9 cellular contexts compared by ENCODE assay signal in the genomic region with DNA sequence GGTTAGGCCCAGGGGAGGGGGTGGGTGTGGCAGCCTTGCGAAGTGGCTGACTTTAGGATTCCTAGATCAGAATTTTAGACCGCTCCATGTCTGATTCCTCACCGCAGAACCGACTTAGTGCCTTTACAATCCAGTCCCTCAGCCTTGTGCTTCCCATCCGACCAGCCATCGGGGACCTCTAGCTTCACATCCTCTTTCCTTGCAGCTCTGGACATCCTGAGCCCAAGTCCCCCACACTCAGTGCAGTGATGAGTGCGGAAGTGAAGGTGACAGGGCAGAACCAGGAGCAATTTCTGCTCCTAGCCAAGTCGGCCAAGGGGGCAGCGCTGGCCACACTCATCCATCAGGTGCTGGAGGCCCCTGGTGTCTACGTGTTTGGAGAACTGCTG. TPM values are rescaled to one million over a fixed set of nuclear protein-coding genes. Genes with fewer than 3 reads are reported as not detected.
DNase-seq lines count a peak whose midpoint lies in the region; ATAC-seq and TF ChIP-seq lines count a peak whose summit lies in the region.
"Had no signal": no experiment of that assay in that cellular context is flagged by ENCODE, and none has a peak within 500 bp of the region (broad histone marks: within the 10 kb centered on the region; RNA-seq: fewer than 3 reads in every experiment).

No MANE protein-coding gene starts in this region.

- CTCF ChIA-PET in activated B cell treated with CpG ODN at 0.5 μM for 24 hours (lab: Charles Lee): interaction anchor here (1.0 to 2.6 kb wide), 9 partner anchors 10 to 198 kb away, joined by 4 to 13 read pairs (median 4); a partner anchor contains a TSS

- H3K4me3 Mint-ChIP-seq in activated B cell treated with CpG ODN at 0.5 μM for 24 hours: peak overlapping the region; percentile 89

- ATAC-seq in GM21381 (IDR thresholded peaks at IDR 0.05; ENCODE audit: unreplicated experiment) (peak; percentile 12), activated B cell treated with CpG ODN at 0.5 μM for 24 hours (ENCODE audit: low read depth) (peak; percentile 22), HG03342 (IDR thresholded peaks at IDR 0.05; ENCODE audit: unreplicated experiment) (no peak)

- intact Hi-C loops in activated B cell treated with CpG ODN at 0.5 μM for 24 hours (cut with micrococcal nuclease): loop anchor here (1.0 to 2.0 kb wide), 9 partner anchors 21 to 246 kb away; a partner anchor contains a TSS

- in situ Hi-C loops in Caki2 (cut with HindIII; ENCODE audit: low pct_unique_long_range_greater_than_20kb, low sequenced_read_pairs): no loop called here

- POLR2A ChIA-PET in activated B cell treated with CpG ODN at 0.5 μM for 24 hours (lab: Charles Lee): interaction anchor here (0.6 to 3.8 kb wide), 37 partner anchors 12 to 1242 kb away, joined by 3 to 232 read pairs (median 6); a partner anchor contains a TSS

- DNase-seq in Caki2 (ENCODE audit: low read depth) (peak; percentile 48), activated B cell treated with CpG ODN at 0.5 μM for 24 hours (no peak), fibroblast of the aortic adventitia (ENCODE audit: low read depth) (no peak), osteoblast (ENCODE audit: insufficient read length, low spot score, missing footprints) (no peak), dedifferentiated amniotic fluid mesenchymal stem cell (ENCODE audit: extremely low spot score) (no peak)

- H3K4me2 ChIP-seq in osteoblast (ENCODE audit: insufficient read depth, low read length): peak overlapping the region; percentile 88

- TF ChIP-seq CTCF in activated B cell treated with CpG ODN at 0.5 μM for 24 hours (IDR thresholded peaks at IDR 0.05) (no peak), fibroblast of the aortic adventitia (IDR thresholded peaks at IDR 0.05; ENCODE audit: insufficient read depth, low read length) (no peak), osteoblast (IDR thresholded peaks at IDR 0.05; ENCODE audit: extremely low read depth, low read depth, low read length) (no peak)

- H3K9me3 Mint-ChIP-seq in activated B cell treated with CpG ODN at 0.5 μM for 24 hours: no peaks in the 10 kb centered on the region

- peaks cover 32% of the 10 kb centered on the region for H3K36me3 Mint-ChIP-seq in activated B cell treated with CpG ODN at 0.5 μM for 24 hours (ENCODE audit: low read depth)

- peak overlapping the region; percentile 72 for H3K27ac ChIP-seq in KOPT-K1 (ENCODE audit: low read depth, low read length, poor library complexity, severe bottlenecking)
- H3K27ac ChIP-seq in osteoblast (ENCODE audit: low read depth, low read length): peak overlapping the region; percentile 94

- H4K20me1 ChIP-seq in osteoblast (ENCODE audit: insufficient read depth, low read length): no peaks in the 10 kb centered on the region

- H3K27ac Mint-ChIP-seq in activated B cell treated with CpG ODN at 0.5 μM for 24 hours: peak overlapping the region; percentile 96

- H3K9me3 ChIP-seq in KOPT-K1 (ENCODE audit: insufficient read depth, low read length, poor library complexity, severe bottlenecking) (no peaks in the 10 kb centered on the region), osteoblast (ENCODE audit: low read depth, low read length) (no peaks in the 10 kb centered on the region)

- H2AFZ ChIP-seq in osteoblast (ENCODE audit: low read length): peak overlapping the region; percentile 90

- H3K4me1 ChIP-seq in osteoblast (ENCODE audit: insufficient read depth, low read length): peaks cover 9% of the 10 kb centered on the region

- peaks cover 17% of the 10 kb centered on the region for H3K79me2 ChIP-seq in osteoblast (ENCODE audit: insufficient read depth, low read length)

- H3K4me3 ChIP-seq in fibroblast of the aortic adventitia (ENCODE audit: low read depth, low read length) (peak overlapping the region; percentile 73), osteoblast (ENCODE audit: insufficient read depth, low read length) (peak overlapping the region; percentile 93)

- no peaks in the 10 kb centered on the region for H3K27me3 ChIP-seq in osteoblast (ENCODE audit: insufficient read depth, low read length)

- peaks cover 21% of the 10 kb centered on the region for H3K36me3 ChIP-seq in KOPT-K1 (ENCODE audit: insufficient read depth, low read length)
- H3K36me3 ChIP-seq in osteoblast (ENCODE audit: insufficient read depth, low read length): peaks cover 24% of the 10 kb centered on the region

- H3K27me3 Mint-ChIP-seq in activated B cell treated with CpG ODN at 0.5 μM for 24 hours: no peaks in the 10 kb centered on the region

- H3K4me1 Mint-ChIP-seq in activated B cell treated with CpG ODN at 0.5 μM for 24 hours: peaks cover 19% of the 10 kb centered on the region

RNA-seq across cellular contexts. Expression of a gene that starts 0.6 kb away (rescaled TPM):
- 135 and 145 TPM in 2 replicates for total RNA-seq in Caki2 (2014; rRNA removed; shearing (Covaris generic); ENCODE audit: low replicate concordance)
- total RNA-seq in activated B cell treated with CpG ODN at 0.5 μM for 24 hours (28.1 and 35.8 TPM in 2 replicates), fibroblast of the aortic adventitia (ENCODE audit: low replicate concordance) (71.1 and 86.0 TPM in 2 replicates), osteoblast (91.9 and 98.8 TPM in 2 replicates)

RNA-seq across cellular contexts. Expression of a gene that starts 23.8 kb away (rescaled TPM):
- total RNA-seq in Caki2 (2014; rRNA removed; shearing (Covaris generic); ENCODE audit: low replicate concordance): not detected in 2 replicates
- total RNA-seq in activated B cell treated with CpG ODN at 0.5 μM for 24 hours (0.24 and 0.40 TPM in 2 replicates), fibroblast of the aortic adventitia (ENCODE audit: low replicate concordance) (0.45 TPM in 1 of 2 replicates, not detected in the other), osteoblast (not detected in 2 replicates)
- total RNA-seq: T-helper 2 cell treated with Interferon-gamma antibody and Interleukin-4, amounts not matched to agents 100 ng/mL and 5 ng/mL, for 36 hours had no signal

RNA-seq across cellular contexts. Expression of a gene that starts 28.5 kb away (rescaled TPM):
- total RNA-seq in Caki2 (2014; rRNA removed; shearing (Covaris generic); ENCODE audit: low replicate concordance): 274 and 316 TPM in 2 replicates
- 102 and 105 TPM in 2 replicates for total RNA-seq in activated B cell treated with CpG ODN at 0.5 μM for 24 hours
- total RNA-seq in fibroblast of the aortic adventitia (ENCODE audit: low replicate concordance): 29.5 and 104 TPM in 2 replicates
- total RNA-seq in osteoblast: 118 and 138 TPM in 2 replicates

RNA-seq across cellular contexts. Expression of a gene that starts 35.2 kb away (rescaled TPM):
- total RNA-seq in Caki2 (2014; rRNA removed; shearing (Covaris generic); ENCODE audit: low replicate concordance): 23.8 and 26.5 TPM in 2 replicates
- total RNA-seq in activated B cell treated with CpG ODN at 0.5 μM for 24 hours (81.7 and 98.6 TPM in 2 replicates), fibroblast of the aortic adventitia (ENCODE audit: low replicate concordance) (17.7 and 29.5 TPM in 2 replicates), osteoblast (19.9 and 22.4 TPM in 2 replicates)

RNA-seq across cellular contexts. Expression of a gene that starts 41.8 kb away (rescaled TPM):
- 286 and 317 TPM in 2 replicates for total RNA-seq in Caki2 (2014; rRNA removed; shearing (Covaris generic); ENCODE audit: low replicate concordance)
- 4.8 and 6.4 TPM in 2 replicates for total RNA-seq in activated B cell treated with CpG ODN at 0.5 μM for 24 hours
- 61.6 and 575 TPM in 2 replicates for total RNA-seq in fibroblast of the aortic adventitia (ENCODE audit: low replicate concordance)
- 70.4 and 72.7 TPM in 2 replicates for total RNA-seq in osteoblast
